In genomic region chr10:119025336-119025735, GRCh38 we compare ENCODE assay signal across 9 cellular contexts. TPM values are rescaled to one million over a fixed set of nuclear protein-coding genes. Genes with fewer than 3 reads are reported as not detected.
DNase-seq lines count a peak whose midpoint lies in the region; ATAC-seq and TF ChIP-seq lines count a peak whose summit lies in the region.
"Had no signal": no experiment of that assay in that cellular context is flagged by ENCODE, and none has a peak within 500 bp of the region (broad histone marks: within the 10 kb centered on the region; RNA-seq: fewer than 3 reads in every experiment).

No MANE protein-coding gene starts in this region.

- peak in 1 of 3 experiments; percentile 14 for TF ChIP-seq CTCF in esophagus muscularis mucosa (IDR thresholded peaks at IDR 0.05)

- H3K4me3 ChIP-seq in esophagus muscularis mucosa (no peak overlapping the region), muscle layer of colon (ENCODE audit: low read depth in 1 of 2, low read length in 2 of 2) (no peak overlapping the region)

- H3K9ac ChIP-seq in muscle layer of colon (ENCODE audit: low read length): no peak overlapping the region

- intact Hi-C loops in esophagus muscularis mucosa (cut with DNase I): loop anchor here (10.0 kb wide), 1 partner anchor 61 kb away; no protein-coding TSS in a partner anchor

- H3K27ac ChIP-seq in esophagus muscularis mucosa (replicated peaks in 1 of 4) (peak overlapping the region; percentile 87 to 92 (median 88)), muscle layer of colon (ENCODE audit: low read depth, low read length) (peak overlapping the region; percentile 76)

- no peak for ATAC-seq in HG02571 (IDR thresholded peaks at IDR 0.05; ENCODE audit: unreplicated experiment)

- DNase-seq in DMS153 treated with DMSO at 0.1 percent for 48 hours (lab: John Stamatoyannopoulos, UW; ENCODE audit: unreplicated experiment) (peak; percentile 4), NCI-H226 (peak; percentile 63), esophagus muscularis mucosa (ENCODE audit: extremely low spot score) (peak; percentile 92), inferior parietal cortex (ENCODE audit: extremely low spot score) (no peak), cortex of kidney (lab: John Stamatoyannopoulos, UW) (no peak)
- no peak for DNase-seq in activated effector memory CD4-positive, alpha-beta T cell treated with Interleukin-2 at 50 U/mL for 16 hours
- DNase-seq: activated T-cell treated with anti-CD3 and anti-CD28 coated beads, Interleukin-2, amount 50 U/mL, for 24 hours had no signal

- no peak for TF ChIP-seq EP300 in esophagus muscularis mucosa (IDR thresholded peaks at IDR 0.05)

- H3K4me1 ChIP-seq in esophagus muscularis mucosa (peaks cover 31 to 70% (median 43%) of the 10 kb centered on the region in 4 donors), muscle layer of colon (ENCODE audit: insufficient read depth, low read length) (peaks cover 26% of the 10 kb centered on the region)

- WGBS in esophagus muscularis mucosa: 40% methylated on average over 3 of the region's 7 CpGs

- no peaks in the 10 kb centered on the region for H3K27me3 ChIP-seq in esophagus muscularis mucosa
- H3K27me3 ChIP-seq in muscle layer of colon (ENCODE audit: control insufficient read depth in 1 of 2, insufficient read depth in 2 of 2, low read length in 2 of 2): no peaks in the 10 kb centered on the region

- H3K36me3 ChIP-seq in esophagus muscularis mucosa (no peaks in the 10 kb centered on the region), muscle layer of colon (ENCODE audit: insufficient read depth, low read length) (no peaks in the 10 kb centered on the region)

- H3K9me3 ChIP-seq in esophagus muscularis mucosa: no peaks in the 10 kb centered on the region
- no peaks in the 10 kb centered on the region for H3K9me3 ChIP-seq in muscle layer of colon (ENCODE audit: low read length)

- TF ChIP-seq POLR2A in esophagus muscularis mucosa (IDR thresholded peaks at IDR 0.05; ENCODE audit: low read depth): no peak

RNA-seq across cellular contexts. Expression of gene NANOS1, which starts 4.2 kb away (rescaled TPM):
- total RNA-seq in esophagus muscularis mucosa: 10 to 100 TPM in 3 of 4 donors, 1 to 10 TPM in 1; 8.0 to 24.4 (median 14.6) TPM

RNA-seq across cellular contexts. Expression of gene EIF3A, which starts 55.3 kb away (rescaled TPM):
- total RNA-seq in esophagus muscularis mucosa: 100 to 1,000 TPM; 118 to 147 (median 128) TPM

Comparison
In these comparisons a context has a peak if more than half of its experiments do, and no peak if none do; other contexts are left out.
1. DNase-seq: peak in DMS153 treated with DMSO at 0.1 percent for 48 hours (single experiment), NCI-H226 (single experiment) and esophagus muscularis mucosa (single experiment); none in inferior parietal cortex (single experiment), cortex of kidney (single experiment) and activated effector memory CD4-positive, alpha-beta T cell treated with Interleukin-2 at 50 U/mL for 16 hours (single experiment).